ENCODE assay signal across 8 cellular contexts in genomic region chr1:171487038-171487437, GRCh38. TPM values are rescaled to one million over a fixed set of nuclear protein-coding genes. Genes with fewer than 3 reads are reported as not detected.
A peak's percentile ranks its signal among the peaks of the same experiment; 100 is the strongest.
DNase-seq lines count a peak whose midpoint lies in the region; ATAC-seq, FAIRE-seq and TF ChIP-seq lines count a peak whose summit lies in the region.

No MANE protein-coding gene starts in this region.

- peaks cover 28% of the 10 kb centered on the region for H3K36me3 Mint-ChIP-seq in HFFc6 (ENCODE audit: low read depth)

- H3K27me3 Mint-ChIP-seq in HFFc6 (ENCODE audit: insufficient read depth): no peaks in the 10 kb centered on the region

- H3K9me3 Mint-ChIP-seq in HFFc6: no peaks in the 10 kb centered on the region

- H3K4me1 ChIP-seq in A549: peaks cover 27% of the 10 kb centered on the region
- peaks cover 36% of the 10 kb centered on the region for H3K4me1 ChIP-seq in mononuclear cell (ENCODE audit: insufficient read depth, low read length)

- H3K4me1 Mint-ChIP-seq in HFFc6 (ENCODE audit: low read depth): peaks cover 54% of the 10 kb centered on the region

- H3K27me3 ChIP-seq in brain microvascular endothelial cell (replicated peaks): no peaks in the 10 kb centered on the region
- no peaks in the 10 kb centered on the region for H3K27me3 ChIP-seq in mononuclear cell (ENCODE audit: insufficient read depth, low read length)

- H3K27ac Mint-ChIP-seq in HFFc6: peak overlapping the region; percentile 49

- CTCF ChIA-PET in A549 (lab: Yijun Ruan, JAX) (no interaction called here), GM10248 (lab: Yijun Ruan, JAX) (interaction anchor here (1.2 to 4.1 kb wide), 6 partner anchors 10 to 158 kb away, joined by 3 to 31 read pairs (median 8); no protein-coding TSS in a partner anchor)

- no peak for TF ChIP-seq CTCF in A549 (IDR thresholded peaks at IDR 0.05)
- no peak for TF ChIP-seq CTCF in HFFc6 (IDR thresholded peaks at IDR 0.05)
- TF ChIP-seq CTCF in brain microvascular endothelial cell (IDR thresholded peaks at IDR 0.05; ENCODE audit: low read depth, low read length, missing control alignments): no peak
- no peak for TF ChIP-seq CTCF in GM20000 (IDR thresholded peaks at IDR 0.05; ENCODE audit: extremely low read depth, missing control alignments)
- TF ChIP-seq CTCF in GM10248 (IDR thresholded peaks at IDR 0.05; ENCODE audit: control extremely low read depth, extremely low read depth, low read depth, missing control alignments): no peak

- POLR2A ChIA-PET in A549 (lab: Yijun Ruan, JAX) (interaction anchor here (2.0 kb wide), 1 partner anchor 11 kb away, joined by 7 read pairs; no protein-coding TSS in a partner anchor), GM10248 (lab: Yijun Ruan, JAX) (no interaction called here)

- H3K4me3 ChIP-seq in A549 (peak overlapping the region; percentile 79), brain microvascular endothelial cell (ENCODE audit: low read depth, low read length) (peak overlapping the region; percentile 99), mononuclear cell (ENCODE audit: low read length) (peak overlapping the region; percentile 86)

- H3K36me3 ChIP-seq in brain microvascular endothelial cell (replicated peaks): peaks cover 2% of the 10 kb centered on the region

- H3K9me3 ChIP-seq in A549: no peaks in the 10 kb centered on the region
- no peaks in the 10 kb centered on the region for H3K9me3 ChIP-seq in mononuclear cell (ENCODE audit: low read depth, low read length)

- H3K4me2 ChIP-seq in A549: peak overlapping the region; percentile 89

- no peak for TF ChIP-seq POLR2A in A549 (IDR thresholded peaks at IDR 0.05; ENCODE audit: low read length)

- peak overlapping the region; percentile 90 for H3K4me3 Mint-ChIP-seq in HFFc6

- H3K27ac ChIP-seq in A549 (peak overlapping the region in 1 of 2 experiments; percentile 98; a peak in 2 of 6 replicates), brain microvascular endothelial cell (no peak overlapping the region)

- DNase-seq in A549 (ENCODE audit: low read depth in 1 of 2, low spot score in 1 of 2) (no peak), HFFc6 (no peak), brain microvascular endothelial cell (no peak), middle frontal gyrus (ENCODE audit: extremely low spot score, low spot score) (no peak), HPDE6-E6E7 (ENCODE audit: extremely low spot score) (no peak), GM20000 (ENCODE audit: low spot score) (no peak), GM10248 (ENCODE audit: extremely low spot score) (no peak)

- TF ChIP-seq RAD21 in A549 (conservative IDR thresholded peaks at IDR 0.05 in 1 of 2, IDR thresholded peaks at IDR 0.05 in 1 of 2): no peak

- in situ Hi-C loops in brain microvascular endothelial cell (cut with HindIII; ENCODE audit: low pct_ligation_motif_present, low sequenced_read_pairs): no loop called here

- FAIRE-seq in A549 (lab: Jason Lieb, UNC): no peak

- no peak for TF ChIP-seq EP300 in A549 (IDR thresholded peaks at IDR 0.05)

- ATAC-seq in A549: no peak

TF ChIP-seq in A549, 52 proteins besides CTCF, POLR2A, EP300 and RAD21:
- TF ChIP-seq CBX8 (IDR thresholded peaks at IDR 0.05) (no peak), BHLHE40 (IDR thresholded peaks at IDR 0.05; ENCODE audit: low read depth, low read length) (no peak), JUNB (IDR thresholded peaks at IDR 0.05) (no peak), ELK1 (IDR thresholded peaks at IDR 0.05; ENCODE audit: low read depth, low read length) (no peak), HDAC2 (IDR thresholded peaks at IDR 0.05) (no peak), EHF (CRISPR knock-in tag; IDR thresholded peaks at IDR 0.05) (no peak), HMGXB4 (CRISPR knock-in tag; IDR thresholded peaks at IDR 0.05; ENCODE audit: borderline replicate concordance) (no peak), HOXA7 (CRISPR knock-in tag; IDR thresholded peaks at IDR 0.05) (no peak), HOXB13 (CRISPR knock-in tag; IDR thresholded peaks at IDR 0.05; ENCODE audit: low read depth) (no peak), HES2 (IDR thresholded peaks at IDR 0.05) (no peak), CEBPB (IDR thresholded peaks at IDR 0.05) (no peak), BCL3 (IDR thresholded peaks at IDR 0.05) (no peak), ESRRA (IDR thresholded peaks at IDR 0.05; ENCODE audit: borderline replicate concordance, low read length) (no peak), KDM5A (IDR thresholded peaks at IDR 0.05) (no peak)

RNA-seq across cellular contexts. Expression of gene PRRC2C, which starts 1.7 kb away (rescaled TPM):
- polyA plus RNA-seq in A549 (2011; rRNA removed) (96.3 and 139 TPM in 2 replicates), A549 (2017; fragmentation: RNase III; extraction: RNeasy Plus Mini Kit Qiagen cat#74134 plus additional on column Dnase treatment) (50.3 to 61.6 TPM (median 55.4 TPM) in 3 replicates)
- 24.3 and 30.1 TPM in 2 replicates for polyA plus RNA-seq in A549 (2012; cell fraction: cytosol; rRNA removed)
- polyA plus RNA-seq in A549 (2012; cell fraction: nucleus; rRNA removed): 52.6 and 74.8 TPM in 2 replicates
- polyA minus RNA-seq in A549 (2011; rRNA and poly(A)+ RNA removed): 154 and 163 TPM in 2 replicates
- total RNA-seq in HFFc6 (2021; fragmentation: NEBNext Ultra II Directional; extraction: Animal tissue kit (Norgen Biotek cat#: 25700)): 100 to 1,000 TPM; 125 to 144 (median 136) TPM
- total RNA-seq in mononuclear cell: 179 TPM
